Comparison of ENCODE assay signal across 34 cellular contexts in the genomic region with DNA sequence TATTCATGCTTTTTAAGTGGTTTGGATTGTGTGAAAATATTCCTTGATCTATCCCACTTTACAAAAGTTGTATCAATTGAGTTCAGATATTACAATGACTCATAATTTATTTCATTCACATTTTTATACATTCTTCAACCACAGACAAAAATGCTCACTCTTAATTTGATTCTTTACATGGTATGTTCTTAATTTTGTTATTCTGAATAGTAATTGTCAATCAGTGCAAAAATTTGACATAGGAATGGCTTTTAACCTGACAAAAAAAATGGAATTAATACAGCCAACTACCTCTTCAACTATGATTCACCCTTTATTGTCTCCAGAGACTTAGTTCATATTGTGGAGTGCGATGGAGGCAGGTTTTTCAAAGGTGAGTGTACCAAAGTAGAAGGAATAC.
"Had no signal": no experiment of that assay in that cellular context is flagged by ENCODE, and none has a peak within 500 bp of the region (broad histone marks: within the 10 kb centered on the region; RNA-seq: fewer than 3 reads in every experiment).

No MANE protein-coding gene starts in this region.

- H3K9me3 ChIP-seq: MG63 had no signal

- DNase-seq: Karpas-422, Kasumi-1, MG63, MM.1S, MV-4-11, NCI-H1048, NCI-H1092, NCI-H1092 treated with DMSO at 0.1 percent for 48 hours, NCI-H1105, NCI-H1105 treated with DMSO at 0.1 percent for 48 hours, NCI-H1417, NCI-H1417 treated with DMSO at 0.1 percent for 48 hours, NCI-H1436, NCI-H1436 treated with DMSO at 0.1 percent for 48 hours, NCI-H146, NCI-H1694, NCI-H1694 treated with DMSO at 0.1 percent for 48 hours, NCI-H187, NCI-H187 treated with DMSO at 0.1 percent for 48 hours, NCI-H1930, NCI-H2029, NCI-H2029 treated with DMSO at 0.1 percent for 48 hours, NCI-H2081, NCI-H2081 treated with DMSO at 0.1 percent for 48 hours, NCI-H2107, NCI-H2171, NCI-H2171 treated with DMSO at 0.1 percent for 48 hours, NCI-H2227 treated with DMSO at 0.1 percent for 48 hours, NCI-H226, NCI-H345, NCI-H446, NCI-H446 treated with DMSO at 0.1 percent for 48 hours, NCI-H510A, NCI-H510A treated with DMSO at 0.1 percent for 48 hours had no signal

- H3K36me3 ChIP-seq: MG63 had no signal

- H3K4me3 ChIP-seq: MG63 had no signal

- H3K27me3 ChIP-seq: MG63 had no signal
